ENCODE assay signal across 14 cellular contexts in the genomic region with DNA sequence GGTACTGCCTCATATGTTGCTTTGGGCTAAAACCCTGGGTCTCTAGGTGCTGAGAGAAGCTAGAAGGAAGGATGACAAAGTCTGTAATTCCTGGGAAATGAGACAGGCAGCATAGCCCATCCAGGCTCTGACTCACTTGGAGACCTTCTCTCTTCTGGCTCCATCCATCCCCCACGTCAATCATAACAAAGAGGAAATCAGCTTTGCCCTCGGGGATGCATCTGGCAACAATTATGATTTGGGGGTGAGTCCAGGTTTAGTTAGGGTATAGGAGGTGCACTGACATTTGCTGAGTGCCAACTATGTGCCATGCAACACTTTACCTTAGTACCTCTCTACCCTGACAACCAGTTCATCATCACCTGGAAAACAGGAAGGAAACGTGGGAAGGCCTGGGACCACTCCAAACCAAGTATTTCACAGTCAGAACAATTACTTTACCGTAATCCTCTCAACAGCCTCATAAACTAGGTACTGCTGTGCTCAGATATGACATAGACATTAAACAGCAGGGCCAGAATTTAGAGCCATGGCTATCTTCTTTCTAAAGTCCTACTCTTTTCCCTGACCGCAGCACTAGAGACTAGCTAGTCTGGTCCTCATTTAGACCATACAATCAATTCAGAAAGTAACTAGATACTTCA. TPM values are rescaled to one million over a fixed set of nuclear protein-coding genes. Genes with fewer than 3 reads are reported as not detected.
DNase-seq lines count a peak whose midpoint lies in the region; ATAC-seq, FAIRE-seq and TF ChIP-seq lines count a peak whose summit lies in the region.
"Had no signal": no experiment of that assay in that cellular context is flagged by ENCODE, and none has a peak within 500 bp of the region (broad histone marks: within the 10 kb centered on the region; RNA-seq: fewer than 3 reads in every experiment).

No MANE protein-coding gene starts in this region.

- peak overlapping the region in 6 of 7 donors; percentile 9 to 80 (median 20) for H3K27ac Mint-ChIP-seq in CD4-positive, alpha-beta memory T cell
- H3K27ac Mint-ChIP-seq: GM23338 had no signal

- no peaks in the 10 kb centered on the region for H3K9me3 ChIP-seq in CD4-positive, alpha-beta memory T cell (ENCODE audit: control insufficient read depth in 1 of 2, low read length in 2 of 2)
- no peaks in the 10 kb centered on the region for H3K9me3 ChIP-seq in GM23248 (ENCODE audit: low read depth)
- peaks cover 4% of the 10 kb centered on the region for H3K9me3 ChIP-seq in adipocyte (ENCODE audit: control insufficient read depth, low read length)
- H3K9me3 ChIP-seq in keratinocyte (ENCODE audit: control insufficient read depth, low read depth, low read length) = no peaks in the 10 kb centered on the region

- H3K4me3 ChIP-seq in CD4-positive, alpha-beta memory T cell (ENCODE audit: low read length in 2 of 2) = no peak overlapping the region
- H3K4me3 ChIP-seq in GM23248 (peak overlapping the region; percentile 28; the same call in 1 of the 2 replicates), adipocyte (ENCODE audit: low read length) (no peak overlapping the region), keratinocyte (ENCODE audit: control insufficient read depth in 2 of 3, extremely low read depth in 1 of 3, insufficient read depth in 2 of 3, low read depth in 1 of 3, low read length in 3 of 3) (no peak overlapping the region)
- H3K4me3 ChIP-seq: GM23338 had no signal

- FAIRE-seq in keratinocyte (lab: Jason Lieb, UNC) = peak; percentile 73
- FAIRE-seq: GM12892 had no signal

- peaks cover 38 to 69% (median 53%) of the 10 kb centered on the region in 4 donors for H3K4me1 Mint-ChIP-seq in CD4-positive, alpha-beta memory T cell
- H3K4me1 Mint-ChIP-seq: GM23338 had no signal

- CTCF ChIA-PET in CD4-positive, alpha-beta memory T cell (lab: Charles Lee; ENCODE audit: partially characterized antibody) = interaction anchor here (1.0 to 4.5 kb wide), 5 partner anchors 9 to 119 kb away, joined by 3 to 28 read pairs (median 4); no protein-coding TSS in a partner anchor

- no peaks in the 10 kb centered on the region for H3K9me2 ChIP-seq in GM23248 (ENCODE audit: insufficient read depth)

- H3K9me3 Mint-ChIP-seq in CD4-positive, alpha-beta memory T cell = peaks cover 0 to 2% (median 0%) of the 10 kb centered on the region in 8 donors

- dilution Hi-C loops in keratinocyte (cut with MboI; ENCODE audit: extremely low pct_ligation_motif_present, low sequenced_read_pairs) = no loop called here

- no peaks in the 10 kb centered on the region for H3K27me3 ChIP-seq in CD4-positive, alpha-beta memory T cell (ENCODE audit: insufficient read depth, low read length)
- H3K27me3 ChIP-seq in GM23248 (replicated peaks; ENCODE audit: insufficient read depth) (no peaks in the 10 kb centered on the region), adipocyte (replicated peaks; ENCODE audit: control insufficient read depth, insufficient read depth, low read length) (no peaks in the 10 kb centered on the region), keratinocyte (ENCODE audit: control insufficient read depth, extremely low read depth, insufficient read depth, low read length) (no peaks in the 10 kb centered on the region)

- H3K79me2 ChIP-seq in GM23248 (ENCODE audit: insufficient read depth) (no peaks in the 10 kb centered on the region), keratinocyte (ENCODE audit: control insufficient read depth, insufficient read depth, low read length) (no peaks in the 10 kb centered on the region)

- H3K27me3 Mint-ChIP-seq in CD4-positive, alpha-beta memory T cell = no peaks in the 10 kb centered on the region

- no peaks in the 10 kb centered on the region for H3K36me3 ChIP-seq in CD4-positive, alpha-beta memory T cell (ENCODE audit: insufficient read depth, low read length)
- H3K36me3 ChIP-seq in GM23248 (ENCODE audit: low read depth) (no peaks in the 10 kb centered on the region), adipocyte (ENCODE audit: control insufficient read depth, insufficient read depth, low read length, severe bottlenecking) (no peaks in the 10 kb centered on the region), keratinocyte (ENCODE audit: control insufficient read depth in 2 of 2, extremely low read depth in 1 of 2, insufficient read depth in 2 of 2, low read length in 2 of 2) (no peaks in the 10 kb centered on the region)

- no peak for DNase-seq in CD4-positive, alpha-beta memory T cell
- DNase-seq in GM23248 (peak; percentile 64), adipocyte (ENCODE audit: low read depth) (peak; percentile 63), keratinocyte (ENCODE audit: low read depth, low spot score) (no peak), GM20000 (ENCODE audit: low spot score) (no peak)
- no peak for DNase-seq in stimulated activated CD4-positive, alpha-beta T cell treated with anti-CD3 and anti-CD28 coated beads, Interleukin-1b, Interleukin-23, amount 100 ng/mL, for 48 hours
- DNase-seq: effector CD4-positive, alpha-beta T cell; left colon had no signal

- no peaks in the 10 kb centered on the region for H3K36me3 Mint-ChIP-seq in CD4-positive, alpha-beta memory T cell

- TF ChIP-seq CTCF in keratinocyte (optimal IDR thresholded peaks at IDR 0.05 in 1 of 3, IDR thresholded peaks at IDR 0.05 in 1 of 3, conservative IDR thresholded peaks at IDR 0.05 in 1 of 3; ENCODE audit: extremely low read depth in 1 of 3, insufficient read depth in 2 of 3, low read length in 3 of 3) = no peak
- TF ChIP-seq CTCF in GM20000 (IDR thresholded peaks at IDR 0.05; ENCODE audit: extremely low read depth, missing control alignments) = no peak

- in situ Hi-C loops in GM23248 (cut with MboI) = no loop called here

- H3K4me2 ChIP-seq in GM23248 (ENCODE audit: unreplicated experiment) = peak overlapping the region; percentile 58
- no peak overlapping the region for H3K4me2 ChIP-seq in keratinocyte (ENCODE audit: control insufficient read depth, extremely low read depth, insufficient read depth, low read depth, low read length)
- H3K4me2 ChIP-seq: GM23338 had no signal

- H3F3A ChIP-seq in GM23248 (ENCODE audit: insufficient read depth) = peaks cover 14% of the 10 kb centered on the region

- peak overlapping the region in 5 of 8 donors; percentile 34 to 91 (median 88) for H3K4me3 Mint-ChIP-seq in CD4-positive, alpha-beta memory T cell
- H3K4me3 Mint-ChIP-seq: GM23338 had no signal

- POLR2A ChIA-PET in CD4-positive, alpha-beta memory T cell (lab: Charles Lee; ENCODE audit: partially characterized antibody) = interaction anchor here (3.5 to 3.9 kb wide), 2 partner anchors 26 to 33 kb away, joined by 33 to 55 read pairs; no protein-coding TSS in a partner anchor

- H3K4me1 ChIP-seq in CD4-positive, alpha-beta memory T cell (ENCODE audit: insufficient read depth, low read length) = peaks cover 38% of the 10 kb centered on the region
- H3K4me1 ChIP-seq in GM23248 (ENCODE audit: insufficient read depth) (peaks cover 21% of the 10 kb centered on the region), adipocyte (ENCODE audit: control insufficient read depth, insufficient read depth, low read length) (peaks cover 16% of the 10 kb centered on the region), keratinocyte (ENCODE audit: control insufficient read depth, extremely low read depth, insufficient read depth, low read length) (peaks cover 5% of the 10 kb centered on the region)

- H2AFZ ChIP-seq in GM23248 (no peak overlapping the region), keratinocyte (ENCODE audit: control insufficient read depth, low read length) (no peak overlapping the region)
- H2AFZ ChIP-seq: GM23338 had no signal

- H3K9me1 ChIP-seq in keratinocyte (ENCODE audit: control insufficient read depth, extremely low read depth, insufficient read depth, low read length) = no peaks in the 10 kb centered on the region

- H3K27ac ChIP-seq in CD4-positive, alpha-beta memory T cell (ENCODE audit: low read depth, low read length) = no peak overlapping the region
- H3K27ac ChIP-seq in GM23248 = peak overlapping the region; percentile 42
- no peak overlapping the region for H3K27ac ChIP-seq in keratinocyte (ENCODE audit: control insufficient read depth, insufficient read depth, low read length)

- ATAC-seq in HG03342 (IDR thresholded peaks at IDR 0.05; ENCODE audit: unreplicated experiment) = no peak
- ATAC-seq: GM23338, left colon had no signal

- WGBS in GM23248 (ENCODE audit: low coverage in 1 of 2, low lambda C conversion rate in 2 of 2, missing lambda C conversion rate in 2 of 2), 2 experiments = 20% methylated on average over 5 of the region's 5 CpGs

- intact Hi-C loops in CD4-positive, alpha-beta memory T cell (cut with micrococcal nuclease) = loop anchor here (2.0 to 5.0 kb wide), 2 partner anchors 33 to 36 kb away; no protein-coding TSS in a partner anchor

- H3K9ac ChIP-seq in GM23248 (no peak overlapping the region), adipocyte (ENCODE audit: low read length) (no peak overlapping the region), keratinocyte (ENCODE audit: control insufficient read depth, extremely low read depth, insufficient read depth, low read length) (no peak overlapping the region)

- H4K20me1 ChIP-seq in GM23248 (ENCODE audit: insufficient read depth) (no peaks in the 10 kb centered on the region), keratinocyte (ENCODE audit: control insufficient read depth, extremely low read depth, insufficient read depth, low read length) (no peaks in the 10 kb centered on the region)

RNA-seq across cellular contexts. Expression of a gene that starts 39.1 kb away (rescaled TPM):
- total RNA-seq in CD4-positive, alpha-beta memory T cell = 10 to 100 TPM; 25.0 to 28.2 TPM
- polyA plus RNA-seq in CD4-positive, alpha-beta memory T cell = 100 to 1,000 TPM; 199 to 230 TPM
- not detected in 2 replicates for total RNA-seq in GM23248 (2014; rRNA removed; shearing (Covaris generic))
- polyA plus RNA-seq in GM23248 (2016; fragmentation: Nextera tagmentation; extraction: Ambion mirVana) = not detected in 2 replicates
- not detected in 3 replicates for polyA plus RNA-seq in keratinocyte
- polyA plus RNA-seq in keratinocyte (2011; ENCODE audit: low read depth) = not detected
- not detected in 2 replicates for polyA plus RNA-seq in keratinocyte (2011; cell fraction: cytosol; rRNA removed)
- polyA plus RNA-seq in keratinocyte (2011; cell fraction: nucleus; rRNA removed) = not detected in 2 replicates
- not detected in 2 replicates for polyA plus RNA-seq in keratinocyte (2012; ENCODE audit: low replicate concordance)
- not detected in 3 replicates for polyA minus RNA-seq in keratinocyte
- not detected for polyA minus RNA-seq in keratinocyte (2011; cell fraction: cytosol; rRNA and poly(A)+ RNA removed)
- polyA minus RNA-seq in keratinocyte (2011; cell fraction: nucleus; rRNA and poly(A)+ RNA removed) = not detected in 2 replicates
- total RNA-seq: GM23338, HT-29, temporal lobe had no signal
- polyA plus RNA-seq: GM23338, neural cell had no signal

RNA-seq across cellular contexts. Expression of a gene that starts 39.3 kb away (rescaled TPM):
- total RNA-seq in CD4-positive, alpha-beta memory T cell = 10 to 100 TPM; 30.0 to 31.3 TPM
- 100 to 1,000 TPM in 1 of 2 donors, 10 to 100 TPM in 1; 92.8 to 116 TPM for polyA plus RNA-seq in CD4-positive, alpha-beta memory T cell
- not detected in 2 replicates for total RNA-seq in GM23248 (2014; rRNA removed; shearing (Covaris generic))
- polyA plus RNA-seq in GM23248 (2016; fragmentation: Nextera tagmentation; extraction: Ambion mirVana) (not detected in 2 replicates), keratinocyte (not detected in 3 replicates)
- not detected for polyA plus RNA-seq in keratinocyte (2011; ENCODE audit: low read depth)
- not detected in 2 replicates for polyA plus RNA-seq in keratinocyte (2011; cell fraction: cytosol; rRNA removed)
- not detected in 2 replicates for polyA plus RNA-seq in keratinocyte (2011; cell fraction: nucleus; rRNA removed)
- not detected in 2 replicates for polyA plus RNA-seq in keratinocyte (2012; ENCODE audit: low replicate concordance)
- polyA minus RNA-seq in keratinocyte = not detected in 3 replicates
- polyA minus RNA-seq in keratinocyte (2011; cell fraction: cytosol; rRNA and poly(A)+ RNA removed) = not detected
- not detected in 2 replicates for polyA minus RNA-seq in keratinocyte (2011; cell fraction: nucleus; rRNA and poly(A)+ RNA removed)
- total RNA-seq: GM23338, HT-29, temporal lobe had no signal
- polyA plus RNA-seq: GM23338, neural cell had no signal

Comparison
In these comparisons a context has a peak if more than half of its experiments do, and no peak if none do; other contexts are left out.
1. DNase-seq: peak in GM23248 (single experiment) and adipocyte (single experiment); none in CD4-positive, alpha-beta memory T cell (0 of 5), keratinocyte (single experiment), stimulated activated CD4-positive, alpha-beta T cell treated with anti-CD3 and anti-CD28 coated beads, Interleukin-1b, Interleukin-23, amount 100 ng/mL, for 48 hours (single experiment) and GM20000 (single experiment).
2. RNA of a gene that starts 39.1 kb away (polyA plus RNA-seq): 199 to 230 TPM in CD4-positive, alpha-beta memory T cell; not detected in GM23248 and not detected in keratinocyte; every median in the first group is over 100 times any median in the second.
3. RNA of a gene that starts 39.3 kb away (polyA plus RNA-seq): 92.8 to 116 TPM in CD4-positive, alpha-beta memory T cell; not detected in GM23248 and not detected in keratinocyte; every median in the first group is over 10 times any median in the second.